Comparison of ENCODE assay signal across 31 cellular contexts in the genomic region with DNA sequence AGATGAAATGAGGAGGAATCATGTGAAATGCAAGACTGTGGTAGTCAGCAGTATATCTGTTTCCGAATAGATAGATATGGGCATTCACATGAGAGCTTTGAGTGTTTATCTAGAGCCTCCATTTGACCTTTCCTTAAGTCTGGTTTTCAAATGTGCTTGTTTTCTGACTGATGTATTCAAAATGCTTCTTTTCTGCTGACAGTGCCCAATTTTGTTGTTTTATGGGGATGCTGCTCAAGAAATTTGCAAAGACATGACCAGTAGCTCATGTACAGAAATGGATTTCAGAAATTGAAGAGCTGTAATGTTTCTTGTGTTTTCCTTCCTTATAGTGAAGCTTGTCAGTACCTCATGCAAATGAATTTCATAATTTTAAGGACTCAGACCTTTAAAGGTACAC.
"Had no signal": no experiment of that assay in that cellular context is flagged by ENCODE, and none has a peak within 500 bp of the region (broad histone marks: within the 10 kb centered on the region; RNA-seq: fewer than 3 reads in every experiment).

No MANE protein-coding gene starts in this region.

- ATAC-seq: activated CD8-positive, alpha-beta T cell treated with anti-CD3 and anti-CD28 coated beads, Interleukin-2, amount 10 ng/mL, durations not matched to agents 7 days and 5 days; PC-3 had no signal

- DNase-seq: activated CD4-positive, alpha-beta T cell treated with anti-CD3 and anti-CD28 coated beads, Interleukin-2, amount 10 ng/mL, durations not matched to agents 24 days and 14 days; activated CD4-positive, alpha-beta T cell treated with anti-CD3 and anti-CD28 coated beads, Interleukin-2, amount 50 U/mL, for 4 hours; activated CD4-positive, CD25-positive, alpha-beta regulatory T cell; activated CD8-positive, alpha-beta T cell treated with anti-CD3 and anti-CD28 coated beads, Interleukin-2, amount 10 ng/mL, durations not matched to agents 7 days and 5 days; activated gamma-delta T cell; activated naive CD4-positive, alpha-beta T cell treated with Interleukin-2 at 50 U/mL for 16 hours; activated naive CD8-positive, alpha-beta T cell treated with anti-CD3 and anti-CD28 coated beads, Interleukin-2, amount 10 ng/mL, durations not matched to agents 7 days and 5 days; activated T-cell treated with anti-CD3 and anti-CD28 coated beads, Interleukin-2, amount 50 U/mL, for 24 hours; amygdala; MM.1S; MV-4-11; NCI-H1092; NCI-H1436 treated with DMSO at 0.1 percent for 48 hours; NCI-H1694 treated with DMSO at 0.1 percent for 48 hours; NCI-H2029; NCI-H2171 treated with DMSO at 0.1 percent for 48 hours; NCI-H2227 treated with DMSO at 0.1 percent for 48 hours; NCI-H446; NCI-H510A treated with DMSO at 0.1 percent for 48 hours; NCI-H526 treated with DMSO at 0.1 percent for 48 hours; NCI-H774; PC-3; Peyer's patch; RPMI8226; SW 1271; T1000; WERI-Rb-1 had no signal

- H3K4me1 ChIP-seq: ascending aorta, Peyer's patch had no signal

- H3K27ac ChIP-seq: ascending aorta, KMS-11, Peyer's patch, WERI-Rb-1 had no signal

- H3K27ac Mint-ChIP-seq: activated CD4-positive, alpha-beta T cell treated with anti-CD3 and anti-CD28 coated beads, Interleukin-2, amount 10 ng/mL, durations not matched to agents 24 days and 14 days; activated CD8-positive, alpha-beta T cell treated with anti-CD3 and anti-CD28 coated beads, Interleukin-2, amount 10 ng/mL, durations not matched to agents 7 days and 5 days; activated naive CD4-positive, alpha-beta T cell treated with anti-CD3 and anti-CD28 coated beads, Interleukin-2, amount 50 U/mL, for 24 hours; activated naive CD8-positive, alpha-beta T cell treated with anti-CD3 and anti-CD28 coated beads, Interleukin-2, amount 10 ng/mL, durations not matched to agents 7 days and 5 days; activated T-cell treated with anti-CD3 and anti-CD28 coated beads, Interleukin-2, amount 50 U/mL, for 24 hours; activated T-helper 2 cell treated with anti-CD3 and anti-CD28 coated beads, Interferon-gamma antibody, Interleukin-2, Interleukin-4, amounts not matched to agents 10 μg/mL and 5 μg/mL and 100 μg/mL, durations not matched to agents 14 hours and 24 hours and 36 hours had no signal

- H3K4me2 ChIP-seq: KMS-11 had no signal

- H3K36me3 ChIP-seq: ascending aorta, Peyer's patch, WERI-Rb-1 had no signal

- H3K4me3 Mint-ChIP-seq: activated CD4-positive, alpha-beta T cell treated with anti-CD3 and anti-CD28 coated beads, Interleukin-2, amount 10 ng/mL, durations not matched to agents 24 days and 14 days; activated CD8-positive, alpha-beta T cell treated with anti-CD3 and anti-CD28 coated beads, Interleukin-2, amount 10 ng/mL, durations not matched to agents 7 days and 5 days; activated naive CD4-positive, alpha-beta T cell treated with anti-CD3 and anti-CD28 coated beads, Interleukin-2, amount 50 U/mL, for 24 hours; activated naive CD8-positive, alpha-beta T cell treated with anti-CD3 and anti-CD28 coated beads, Interleukin-2, amount 10 ng/mL, durations not matched to agents 7 days and 5 days; activated T-cell treated with anti-CD3 and anti-CD28 coated beads, Interleukin-2, amount 50 U/mL, for 24 hours had no signal

- H3K9ac ChIP-seq: KMS-11 had no signal

- H3K4me3 ChIP-seq: ascending aorta, Peyer's patch had no signal

- H3K9me3 Mint-ChIP-seq: activated CD4-positive, alpha-beta T cell treated with anti-CD3 and anti-CD28 coated beads, Interleukin-2, amount 10 ng/mL, durations not matched to agents 24 days and 14 days had no signal

- H3K9me3 ChIP-seq: ascending aorta, Peyer's patch had no signal

- H3K36me3 Mint-ChIP-seq: activated naive CD4-positive, alpha-beta T cell treated with anti-CD3 and anti-CD28 coated beads, Interleukin-2, amount 50 U/mL, for 24 hours; activated naive CD8-positive, alpha-beta T cell treated with anti-CD3 and anti-CD28 coated beads, Interleukin-2, amount 10 ng/mL, durations not matched to agents 7 days and 5 days had no signal

- H3K27me3 Mint-ChIP-seq: activated CD4-positive, alpha-beta T cell treated with anti-CD3 and anti-CD28 coated beads, Interleukin-2, amount 10 ng/mL, durations not matched to agents 24 days and 14 days; activated naive CD4-positive, alpha-beta T cell treated with anti-CD3 and anti-CD28 coated beads, Interleukin-2, amount 50 U/mL, for 24 hours; activated naive CD8-positive, alpha-beta T cell treated with anti-CD3 and anti-CD28 coated beads, Interleukin-2, amount 10 ng/mL, durations not matched to agents 7 days and 5 days; activated T-cell treated with anti-CD3 and anti-CD28 coated beads, Interleukin-2, amount 50 U/mL, for 24 hours had no signal

- H3K27me3 ChIP-seq: ascending aorta, Peyer's patch had no signal

- H3K4me1 Mint-ChIP-seq: activated CD4-positive, alpha-beta T cell treated with anti-CD3 and anti-CD28 coated beads, Interleukin-2, amount 10 ng/mL, durations not matched to agents 24 days and 14 days; activated naive CD4-positive, alpha-beta T cell treated with anti-CD3 and anti-CD28 coated beads, Interleukin-2, amount 50 U/mL, for 24 hours; activated naive CD8-positive, alpha-beta T cell treated with anti-CD3 and anti-CD28 coated beads, Interleukin-2, amount 10 ng/mL, durations not matched to agents 7 days and 5 days had no signal
